8 cellular contexts compared by ENCODE assay signal in genomic region chr20:19937651-19938420, GRCh38.
A peak's percentile ranks its signal among the peaks of the same experiment; 100 is the strongest.
DNase-seq lines count a peak whose midpoint lies in the region; ATAC-seq and TF ChIP-seq lines count a peak whose summit lies in the region.

No MANE protein-coding gene starts in this region.

- intact Hi-C loops in activated CD4-positive, alpha-beta T cell treated with anti-CD3 and anti-CD28 coated beads for 36 hours (cut with DNase I, micrococcal nuclease): loop anchor here (1.0 to 5.0 kb wide), 5 partner anchors 7 to 246 kb away; partner anchors contain the start of gene NAA20 (in 2 of the 2)

- ATAC-seq in activated CD4-positive, alpha-beta T cell treated with anti-CD3 and anti-CD28 coated beads for 36 hours: peak; percentile 95
- ATAC-seq in HG02981 (IDR thresholded peaks at IDR 0.05; ENCODE audit: unreplicated experiment) (peak; percentile 75), WTC11 (no peak)
- peak; percentile 99 for ATAC-seq in activated T-cell treated with anti-CD3 and anti-CD28 coated beads, Interleukin-2, amount 50 U/mL, for 72 hours (replicated peaks in 1 of 2)
- peak; percentile 85 to 86 for ATAC-seq in stimulated activated naive B cell treated with anti-CD40 and anti-IgM and Interleukin-4, amounts not matched to agents 10 μg/mL and 1 μg/mL and 100 μg/mL, for 72 hours (replicated peaks)

- peaks cover 35% of the 10 kb centered on the region for H3K27me3 Mint-ChIP-seq in activated CD4-positive, alpha-beta T cell treated with anti-CD3 and anti-CD28 coated beads for 36 hours
- H3K27me3 Mint-ChIP-seq in activated T-cell treated with anti-CD3 and anti-CD28 coated beads, Interleukin-2, amount 50 U/mL, for 72 hours (ENCODE audit: low read depth): peaks cover 82% of the 10 kb centered on the region
- H3K27me3 Mint-ChIP-seq in stimulated activated naive B cell treated with anti-CD40 and anti-IgM and Interleukin-4, amounts not matched to agents 10 μg/mL and 1 μg/mL and 100 μg/mL, for 72 hours: no peaks in the 10 kb centered on the region
- no peaks in the 10 kb centered on the region; the same call in 1 of the 2 replicates for H3K27me3 Mint-ChIP-seq in WTC11 (ENCODE audit: low read depth)

- CTCF ChIA-PET in activated CD4-positive, alpha-beta T cell treated with anti-CD3 and anti-CD28 coated beads for 36 hours (lab: Charles Lee): interaction anchor here (1.1 kb wide), 1 partner anchor 152 kb away, joined by 4 read pairs; no protein-coding TSS in a partner anchor
- CTCF ChIA-PET in WTC11 (lab: Charles Lee): interaction anchor here (1.1 to 2.1 kb wide), 2 partner anchors 56 to 149 kb away, joined by 3 to 7 read pairs; no protein-coding TSS in a partner anchor

- no peaks in the 10 kb centered on the region for H3K9me3 Mint-ChIP-seq in activated CD4-positive, alpha-beta T cell treated with anti-CD3 and anti-CD28 coated beads for 36 hours (ENCODE audit: low read depth)
- no peaks in the 10 kb centered on the region for H3K9me3 Mint-ChIP-seq in activated T-cell treated with anti-CD3 and anti-CD28 coated beads, Interleukin-2, amount 50 U/mL, for 72 hours
- peaks cover 0 to 6% of the 10 kb centered on the region in 2 donors for H3K9me3 Mint-ChIP-seq in stimulated activated naive B cell treated with anti-CD40 and anti-IgM and Interleukin-4, amounts not matched to agents 10 μg/mL and 1 μg/mL and 100 μg/mL, for 72 hours
- H3K9me3 Mint-ChIP-seq in WTC11: no peaks in the 10 kb centered on the region

- POLR2A ChIA-PET in activated CD4-positive, alpha-beta T cell treated with anti-CD3 and anti-CD28 coated beads for 36 hours (lab: Charles Lee): interaction anchor here (0.6 kb wide), 2 partner anchors 192 to 1705 kb away, joined by 3 to 4 read pairs; no protein-coding TSS in a partner anchor
- POLR2A ChIA-PET in WTC11 (lab: Charles Lee): no interaction called here

- peaks cover 29% of the 10 kb centered on the region for H3K4me1 Mint-ChIP-seq in activated CD4-positive, alpha-beta T cell treated with anti-CD3 and anti-CD28 coated beads for 36 hours
- H3K4me1 Mint-ChIP-seq in activated T-cell treated with anti-CD3 and anti-CD28 coated beads, Interleukin-2, amount 50 U/mL, for 72 hours (ENCODE audit: low read depth): peaks cover 29% of the 10 kb centered on the region
- peaks cover 54 to 90% of the 10 kb centered on the region in 2 donors for H3K4me1 Mint-ChIP-seq in stimulated activated naive B cell treated with anti-CD40 and anti-IgM and Interleukin-4, amounts not matched to agents 10 μg/mL and 1 μg/mL and 100 μg/mL, for 72 hours
- H3K4me1 Mint-ChIP-seq in WTC11: peaks cover 20% of the 10 kb centered on the region

- H3K27ac Mint-ChIP-seq in activated CD4-positive, alpha-beta T cell treated with anti-CD3 and anti-CD28 coated beads for 36 hours: no peak overlapping the region
- peak overlapping the region; percentile 21 for H3K27ac Mint-ChIP-seq in activated T-cell treated with anti-CD3 and anti-CD28 coated beads, Interleukin-2, amount 50 U/mL, for 72 hours
- peak overlapping the region; percentile 89 for H3K27ac Mint-ChIP-seq in stimulated activated naive B cell treated with anti-CD40 and anti-IgM and Interleukin-4, amounts not matched to agents 10 μg/mL and 1 μg/mL and 100 μg/mL, for 72 hours
- no peak overlapping the region for H3K27ac Mint-ChIP-seq in WTC11

- peak; percentile 66 for DNase-seq in activated CD4-positive, alpha-beta T cell treated with anti-CD3 and anti-CD28 coated beads for 36 hours
- DNase-seq in activated CD4-positive, alpha-beta T cell treated with anti-CD3 and anti-CD28 coated beads for 4 hours: no peak
- peak; percentile 47 to 52 for DNase-seq in activated T-cell treated with anti-CD3 and anti-CD28 coated beads, Interleukin-2, amount 50 U/mL, for 72 hours
- peak; percentile 50 for DNase-seq in stimulated activated naive B cell treated with anti-CD40 and anti-IgM and Interleukin-4, amounts not matched to agents 10 μg/mL and 1 μg/mL and 100 μg/mL, for 72 hours
- no peak for DNase-seq in WTC11 (ENCODE audit: low spot score)
- DNase-seq in AG08396 (ENCODE audit: low spot score): no peak
- no peak for DNase-seq in DMS79 treated with DMSO at 0.1 percent for 48 hours (lab: John Stamatoyannopoulos, UW)

- peak overlapping the region; percentile 5 for H3K4me3 Mint-ChIP-seq in activated CD4-positive, alpha-beta T cell treated with anti-CD3 and anti-CD28 coated beads for 36 hours
- H3K4me3 Mint-ChIP-seq in activated T-cell treated with anti-CD3 and anti-CD28 coated beads, Interleukin-2, amount 50 U/mL, for 72 hours: peak overlapping the region; percentile 65 to 90
- peak overlapping the region; percentile 58 to 66 for H3K4me3 Mint-ChIP-seq in stimulated activated naive B cell treated with anti-CD40 and anti-IgM and Interleukin-4, amounts not matched to agents 10 μg/mL and 1 μg/mL and 100 μg/mL, for 72 hours
- no peak overlapping the region for H3K4me3 Mint-ChIP-seq in WTC11

- no peak for TF ChIP-seq CTCF in WTC11 (IDR thresholded peaks at IDR 0.05)

- H3K36me3 Mint-ChIP-seq in activated CD4-positive, alpha-beta T cell treated with anti-CD3 and anti-CD28 coated beads for 36 hours (ENCODE audit: low read depth): no peaks in the 10 kb centered on the region
- peaks cover 0 to 2% of the 10 kb centered on the region in 2 donors for H3K36me3 Mint-ChIP-seq in activated T-cell treated with anti-CD3 and anti-CD28 coated beads, Interleukin-2, amount 50 U/mL, for 72 hours (ENCODE audit: insufficient read depth in 2 of 2)
- H3K36me3 Mint-ChIP-seq in stimulated activated naive B cell treated with anti-CD40 and anti-IgM and Interleukin-4, amounts not matched to agents 10 μg/mL and 1 μg/mL and 100 μg/mL, for 72 hours: peaks cover 0 to 9% of the 10 kb centered on the region in 2 donors
- no peaks in the 10 kb centered on the region for H3K36me3 Mint-ChIP-seq in WTC11

TF ChIP-seq in WTC11, 78 proteins besides CTCF, POLR2A, EP300 and RAD21:
- TF ChIP-seq ATF1 (CRISPR knock-in tag; IDR thresholded peaks at IDR 0.05): no peak
- no peak for TF ChIP-seq SP1 (CRISPR knock-in tag; conservative IDR thresholded peaks at IDR 0.05)
- no peak for TF ChIP-seq ELF4 (CRISPR knock-in tag; IDR thresholded peaks at IDR 0.05; ENCODE audit: low read depth)
- no peak for TF ChIP-seq NR3C1 (CRISPR knock-in tag; conservative IDR thresholded peaks at IDR 0.05; ENCODE audit: low read depth)

Comparison
In these comparisons a context has a peak if more than half of its experiments do, and no peak if none do; other contexts are left out.
1. DNase-seq: peak in activated CD4-positive, alpha-beta T cell treated with anti-CD3 and anti-CD28 coated beads for 36 hours (single experiment), activated T-cell treated with anti-CD3 and anti-CD28 coated beads, Interleukin-2, amount 50 U/mL, for 72 hours (2 of 2) and stimulated activated naive B cell treated with anti-CD40 and anti-IgM and Interleukin-4, amounts not matched to agents 10 μg/mL and 1 μg/mL and 100 μg/mL, for 72 hours (single experiment); none in activated CD4-positive, alpha-beta T cell treated with anti-CD3 and anti-CD28 coated beads for 4 hours (0 of 2), WTC11 (single experiment), AG08396 (single experiment) and DMS79 treated with DMSO at 0.1 percent for 48 hours (single experiment).
2. H3K27ac Mint-ChIP-seq: peak in activated T-cell treated with anti-CD3 and anti-CD28 coated beads, Interleukin-2, amount 50 U/mL, for 72 hours (single experiment) and stimulated activated naive B cell treated with anti-CD40 and anti-IgM and Interleukin-4, amounts not matched to agents 10 μg/mL and 1 μg/mL and 100 μg/mL, for 72 hours (single experiment); none in activated CD4-positive, alpha-beta T cell treated with anti-CD3 and anti-CD28 coated beads for 36 hours (single experiment) and WTC11 (single experiment).